15 cellular contexts compared by ENCODE assay signal in genomic region chr13:65907656-65908441, GRCh38.
"Had no signal": no experiment of that assay in that cellular context is flagged by ENCODE, and none has a peak within 500 bp of the region (broad histone marks: within the 10 kb centered on the region; RNA-seq: fewer than 3 reads in every experiment).

No MANE protein-coding gene starts in this region.

- H3K27me3 ChIP-seq: gastrocnemius medialis, thyroid gland had no signal

- H3K9me3 ChIP-seq: gastrocnemius medialis, thyroid gland had no signal

- H3K36me3 Mint-ChIP-seq: activated CD4-positive, alpha-beta memory T cell treated with anti-CD3 and anti-CD28 coated beads for 36 hours; memory B cell; stimulated activated effector memory CD8-positive, alpha-beta T cell treated with anti-CD3 and anti-CD28 coated beads, Interleukin-12 subunit alpha, Interleukin-12 subunit beta, amount 100 ng/mL, for 72 hours had no signal

- H3K27ac ChIP-seq: gastrocnemius medialis, left ventricle myocardium inferior, thyroid gland, WERI-Rb-1 had no signal

- H3K4me1 Mint-ChIP-seq: central memory CD8-positive, alpha-beta T cell; memory B cell; stimulated activated effector memory CD8-positive, alpha-beta T cell treated with anti-CD3 and anti-CD28 coated beads, Interleukin-12 subunit alpha, Interleukin-12 subunit beta, amount 100 ng/mL, for 72 hours had no signal

- H3K4me3 Mint-ChIP-seq: activated CD4-positive, alpha-beta memory T cell treated with anti-CD3 and anti-CD28 coated beads for 36 hours; activated T-cell treated with anti-CD3 and anti-CD28 coated beads, Interleukin-2, amount 50 U/mL, for 4 hours; central memory CD8-positive, alpha-beta T cell; memory B cell; natural killer cell treated with Interleukin-12 subunit alpha and Interleukin-12 subunit beta and Interleukin-15 and Interleukin-18, amount 100 ng/mL, for 72 hours; stimulated activated effector memory CD8-positive, alpha-beta T cell treated with anti-CD3 and anti-CD28 coated beads, Interleukin-12 subunit alpha, Interleukin-12 subunit beta, amount 100 ng/mL, for 72 hours had no signal

- H3K36me3 ChIP-seq: gastrocnemius medialis, left ventricle myocardium inferior, thyroid gland, WERI-Rb-1 had no signal

- H3K27ac Mint-ChIP-seq: activated CD4-positive, alpha-beta memory T cell treated with anti-CD3 and anti-CD28 coated beads for 36 hours; memory B cell; natural killer cell treated with Interleukin-12 subunit alpha and Interleukin-12 subunit beta and Interleukin-15 and Interleukin-18, amount 100 ng/mL, for 72 hours; stimulated activated effector memory CD8-positive, alpha-beta T cell treated with anti-CD3 and anti-CD28 coated beads, Interleukin-12 subunit alpha, Interleukin-12 subunit beta, amount 100 ng/mL, for 72 hours had no signal

- H3K27me3 Mint-ChIP-seq: activated CD4-positive, alpha-beta memory T cell treated with anti-CD3 and anti-CD28 coated beads for 36 hours; central memory CD8-positive, alpha-beta T cell; memory B cell; natural killer cell treated with Interleukin-12 subunit alpha and Interleukin-12 subunit beta and Interleukin-15 and Interleukin-18, amount 100 ng/mL, for 72 hours had no signal

- H3K4me3 ChIP-seq: gastrocnemius medialis, left ventricle myocardium inferior, thyroid gland had no signal

- H3K4me1 ChIP-seq: gastrocnemius medialis, thyroid gland had no signal

- DNase-seq: activated CD4-positive, alpha-beta memory T cell treated with anti-CD3 and anti-CD28 coated beads for 36 hours; activated effector memory CD4-positive, alpha-beta T cell treated with Interleukin-2 at 50 U/mL for 16 hours; activated naive CD4-positive, alpha-beta T cell treated with anti-CD3 and anti-CD28 coated beads, Interleukin-2, amount 50 U/mL, for 16 hours; activated T-cell treated with anti-CD3 and anti-CD28 coated beads, Interleukin-2, amount 50 U/mL, for 4 hours; effector CD8-positive, alpha-beta T cell; gastrocnemius medialis; islet precursor cell; left ventricle myocardium inferior; retina; thyroid gland; WERI-Rb-1 had no signal
